Comparison of ENCODE assay signal across 20 cellular contexts in genomic region chr3:134432236-134432635, GRCh38. TPM values are rescaled to one million over a fixed set of nuclear protein-coding genes. Genes with fewer than 3 reads are reported as not detected.
DNase-seq lines count a peak whose midpoint lies in the region; ATAC-seq and TF ChIP-seq lines count a peak whose summit lies in the region.
"Had no signal": no experiment of that assay in that cellular context is flagged by ENCODE, and none has a peak within 500 bp of the region (broad histone marks: within the 10 kb centered on the region; RNA-seq: fewer than 3 reads in every experiment).

No MANE protein-coding gene starts in this region.

- H3K27ac Mint-ChIP-seq in activated T-helper 2 cell treated with anti-CD3 and anti-CD28 coated beads, Interferon-gamma antibody, Interleukin-2, Interleukin-4, amounts not matched to agents 10 μg/mL and 5 μg/mL and 100 μg/mL, durations not matched to agents 14 hours and 24 hours and 36 hours, result no peak overlapping the region
- H3K27ac Mint-ChIP-seq: CD8-positive, alpha-beta T cell had no signal

- DNase-seq in NCI-H2196 (lab: John Stamatoyannopoulos, UW; ENCODE audit: unreplicated experiment) (peak; percentile 19), NCI-H2196 treated with DMSO at 0.1 percent for 48 hours (lab: John Stamatoyannopoulos, UW; ENCODE audit: unreplicated experiment) (no peak), DMS53 treated with DMSO at 0.1 percent for 48 hours (lab: John Stamatoyannopoulos, UW; ENCODE audit: unreplicated experiment) (peak; percentile 29), NCI-H774 (lab: John Stamatoyannopoulos, UW) (peak; percentile 28), ACHN (no peak)
- DNase-seq in activated T-helper 2 cell treated with anti-CD3 and anti-CD28 coated beads, Interferon-gamma antibody, Interleukin-2, Interleukin-4, amounts not matched to agents 10 μg/mL and 5 μg/mL and 100 μg/mL, durations not matched to agents 14 hours and 24 hours and 36 hours (ENCODE audit: low spot score), result no peak
- DNase-seq: Calu3; CD8-positive, alpha-beta T cell; H9; NCI-H1694; NCI-H2081 treated with DMSO at 0.1 percent for 48 hours; NCI-H524 treated with DMSO at 0.1 percent for 48 hours; PC-3; SJCRH30; T1000 had no signal

- peaks cover 15% of the 10 kb centered on the region for H3K27me3 Mint-ChIP-seq in activated T-helper 2 cell treated with anti-CD3 and anti-CD28 coated beads, Interferon-gamma antibody, Interleukin-2, Interleukin-4, amounts not matched to agents 10 μg/mL and 5 μg/mL and 100 μg/mL, durations not matched to agents 14 hours and 24 hours and 36 hours (ENCODE audit: low read depth)

- H3K36me3 Mint-ChIP-seq in activated T-helper 2 cell treated with anti-CD3 and anti-CD28 coated beads, Interferon-gamma antibody, Interleukin-2, Interleukin-4, amounts not matched to agents 10 μg/mL and 5 μg/mL and 100 μg/mL, durations not matched to agents 14 hours and 24 hours and 36 hours (ENCODE audit: low read depth), result no peaks in the 10 kb centered on the region
- H3K36me3 Mint-ChIP-seq: CD8-positive, alpha-beta T cell had no signal

- no peaks in the 10 kb centered on the region for H4K20me1 ChIP-seq in KMS-11 (ENCODE audit: insufficient read depth)
- H4K20me1 ChIP-seq: BLaER1 treated with 17β-estradiol and CSF1 and Interleukin-3, amounts not matched to agents 10 nM and 100 nM had no signal

- no peak for ATAC-seq in GM21423 (IDR thresholded peaks at IDR 0.05; ENCODE audit: unreplicated experiment)
- ATAC-seq: CD8-positive, alpha-beta T cell; PC-3 had no signal

- H3K4me1 Mint-ChIP-seq in activated T-helper 2 cell treated with anti-CD3 and anti-CD28 coated beads, Interferon-gamma antibody, Interleukin-2, Interleukin-4, amounts not matched to agents 10 μg/mL and 5 μg/mL and 100 μg/mL, durations not matched to agents 14 hours and 24 hours and 36 hours (ENCODE audit: low read depth), result no peaks in the 10 kb centered on the region

- peak overlapping the region; percentile 69; the same call in 1 of the 2 replicates for H3K4me2 ChIP-seq in KMS-11
- H3K4me2 ChIP-seq: BLaER1 treated with 17β-estradiol and CSF1 and Interleukin-3, amounts not matched to agents 10 nM and 100 nM had no signal

- H3K79me2 ChIP-seq in KMS-11 (ENCODE audit: insufficient read depth, low read depth), result no peaks in the 10 kb centered on the region

- H2AFZ ChIP-seq in KMS-11 (ENCODE audit: low read depth), result no peak overlapping the region

- H3K4me1 ChIP-seq in KMS-11 (ENCODE audit: low read depth, poor library complexity, severe bottlenecking), result peaks cover 46% of the 10 kb centered on the region

- H3K4me3 ChIP-seq in KMS-11 (IDR thresholded peaks at IDR 0.05; ENCODE audit: insufficient read depth, low read depth, low read length), result no peak overlapping the region
- H3K4me3 ChIP-seq: BLaER1 treated with 17β-estradiol and CSF1 and Interleukin-3, amounts not matched to agents 10 nM and 100 nM; SJCRH30 had no signal

- no peak overlapping the region for H3K27ac ChIP-seq in KMS-11
- H3K27ac ChIP-seq: BLaER1 treated with 17β-estradiol and CSF1 and Interleukin-3, amounts not matched to agents 10 nM and 100 nM; RWPE1; SJCRH30 had no signal

- no peak for TF ChIP-seq CTCF in KMS-11 (conservative IDR thresholded peaks at IDR 0.05; ENCODE audit: low read depth, low read length)

- H3K9ac ChIP-seq in KMS-11, result no peak overlapping the region
- H3K9ac ChIP-seq: BLaER1 treated with 17β-estradiol and CSF1 and Interleukin-3, amounts not matched to agents 10 nM and 100 nM had no signal

- intact Hi-C loops in activated T-helper 2 cell treated with anti-CD3 and anti-CD28 coated beads, Interferon-gamma antibody, Interleukin-2, Interleukin-4, amounts not matched to agents 10 μg/mL and 5 μg/mL and 100 μg/mL, durations not matched to agents 14 hours and 24 hours and 36 hours (cut with micrococcal nuclease), result no loop called here

- no peaks in the 10 kb centered on the region for H3K9me3 Mint-ChIP-seq in activated T-helper 2 cell treated with anti-CD3 and anti-CD28 coated beads, Interferon-gamma antibody, Interleukin-2, Interleukin-4, amounts not matched to agents 10 μg/mL and 5 μg/mL and 100 μg/mL, durations not matched to agents 14 hours and 24 hours and 36 hours
- H3K9me3 Mint-ChIP-seq: H9 had no signal

- H3K4me3 Mint-ChIP-seq in activated T-helper 2 cell treated with anti-CD3 and anti-CD28 coated beads, Interferon-gamma antibody, Interleukin-2, Interleukin-4, amounts not matched to agents 10 μg/mL and 5 μg/mL and 100 μg/mL, durations not matched to agents 14 hours and 24 hours and 36 hours (ENCODE audit: low read depth), result no peak overlapping the region
- H3K4me3 Mint-ChIP-seq: CD8-positive, alpha-beta T cell; H9 had no signal

- peaks cover 9% of the 10 kb centered on the region; the same call in 1 of the 2 replicates for H3K27me3 ChIP-seq in KMS-11 (ENCODE audit: insufficient read depth, low read depth)
- H3K27me3 ChIP-seq: BLaER1 treated with 17β-estradiol and CSF1 and Interleukin-3, amounts not matched to agents 10 nM and 100 nM; SJCRH30 had no signal

- H3K36me3 ChIP-seq in KMS-11 (ENCODE audit: insufficient read depth), result no peaks in the 10 kb centered on the region
- H3K36me3 ChIP-seq: BLaER1 treated with 17β-estradiol and CSF1 and Interleukin-3, amounts not matched to agents 10 nM and 100 nM; SJCRH30 had no signal

- in situ Hi-C loops in ACHN (cut with HindIII; ENCODE audit: low pct_ligation_motif_present, low pct_unique_long_range_greater_than_20kb, low sequenced_read_pairs), result no loop called here

RNA-seq across cellular contexts. Expression of gene ANAPC13, which starts 53.5 kb away (rescaled TPM):
- total RNA-seq in activated T-helper 2 cell treated with anti-CD3 and anti-CD28 coated beads, Interferon-gamma antibody, Interleukin-2, Interleukin-4, amounts not matched to agents 10 μg/mL and 5 μg/mL and 100 μg/mL, durations not matched to agents 14 hours and 24 hours and 36 hours, result 27.3 and 27.4 TPM in 2 replicates

RNA-seq across cellular contexts. Expression of gene CEP63, which starts 53.6 kb away (rescaled TPM):
- 18.0 and 20.1 TPM in 2 replicates for total RNA-seq in activated T-helper 2 cell treated with anti-CD3 and anti-CD28 coated beads, Interferon-gamma antibody, Interleukin-2, Interleukin-4, amounts not matched to agents 10 μg/mL and 5 μg/mL and 100 μg/mL, durations not matched to agents 14 hours and 24 hours and 36 hours

RNA-seq across cellular contexts. Expression of gene AMOTL2, which starts 58.0 kb away (rescaled TPM):
- not detected in 2 replicates for total RNA-seq in activated T-helper 2 cell treated with anti-CD3 and anti-CD28 coated beads, Interferon-gamma antibody, Interleukin-2, Interleukin-4, amounts not matched to agents 10 μg/mL and 5 μg/mL and 100 μg/mL, durations not matched to agents 14 hours and 24 hours and 36 hours
- total RNA-seq: CD8-positive, alpha-beta T cell; T-helper 1 cell treated with Interleukin-12 subunit alpha and Interleukin-12 subunit beta and Interleukin-4 antibody, amounts not matched to agents 30 ng/mL and 1 ng/mL, for 36 hours had no signal

Comparison
In these comparisons a context has a peak if more than half of its experiments do, and no peak if none do; other contexts are left out.
1. DNase-seq: peak in NCI-H2196 (single experiment), DMS53 treated with DMSO at 0.1 percent for 48 hours (single experiment) and NCI-H774 (single experiment); none in NCI-H2196 treated with DMSO at 0.1 percent for 48 hours (single experiment), activated T-helper 2 cell treated with anti-CD3 and anti-CD28 coated beads, Interferon-gamma antibody, Interleukin-2, Interleukin-4, amounts not matched to agents 10 μg/mL and 5 μg/mL and 100 μg/mL, durations not matched to agents 14 hours and 24 hours and 36 hours (single experiment) and ACHN (single experiment).